Comparison of ENCODE assay signal across 21 cellular contexts in the genomic region with DNA sequence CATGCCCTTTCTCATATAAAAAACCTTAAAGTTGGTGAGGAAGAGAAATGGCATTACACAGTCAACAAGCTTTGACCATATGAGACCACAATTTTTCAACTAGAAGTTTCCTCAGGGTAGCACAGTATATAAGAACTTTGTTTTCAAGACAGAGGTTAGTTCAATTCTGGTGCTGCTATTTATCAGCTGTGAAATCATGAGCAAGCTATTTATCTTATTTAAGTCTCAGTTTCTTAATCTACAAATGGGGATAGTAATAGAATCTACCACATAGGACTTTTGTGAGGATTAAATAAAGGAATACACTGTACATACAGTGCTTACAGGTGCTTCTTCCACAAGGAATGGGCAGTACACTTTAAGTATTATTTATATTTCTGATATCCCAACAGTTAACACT.
"Had no signal": no experiment of that assay in that cellular context is flagged by ENCODE, and none has a peak within 500 bp of the region (broad histone marks: within the 10 kb centered on the region; RNA-seq: fewer than 3 reads in every experiment).

No MANE protein-coding gene starts in this region.

- DNase-seq: activated B cell treated with CpG ODN at 0.5 μM for 24 hours; activated CD4-positive, alpha-beta T cell treated with anti-CD3 and anti-CD28 coated beads for 36 hours; activated CD4-positive, alpha-beta T cell treated with anti-CD3 and anti-CD28 coated beads, Interleukin-2, amount 50 U/mL, for 4 hours; activated CD8-positive, alpha-beta memory T cell treated with anti-CD3 and anti-CD28 coated beads for 24 hours; activated CD8-positive, alpha-beta memory T cell treated with anti-CD3 and anti-CD28 coated beads, Interleukin-2, amount 50 U/mL, for 4 hours; activated naive CD4-positive, alpha-beta T cell treated with Interleukin-2 at 50 U/mL for 16 hours; activated naive CD8-positive, alpha-beta T cell treated with anti-CD3 and anti-CD28 coated beads, Interleukin-2, amount 10 ng/mL, durations not matched to agents 7 days and 5 days; activated T-cell treated with anti-CD3 and anti-CD28 coated beads, Interleukin-2, amount 50 U/mL, for 4 hours; amniotic stem cell; body of pancreas; colonic mucosa; dorsolateral prefrontal cortex; left ventricle myocardium superior; ovary; stimulated activated CD4-positive, alpha-beta T cell treated with anti-CD3 and anti-CD28 coated beads, Interleukin-1b, Interleukin-23, amount 100 ng/mL, for 48 hours; T1000; trophoblast cell; uterus had no signal

- ATAC-seq: activated CD4-positive, alpha-beta T cell treated with anti-CD3 and anti-CD28 coated beads for 36 hours; activated T-cell treated with anti-CD3 and anti-CD28 coated beads, Interleukin-2, amount 50 U/mL, for 4 hours; body of pancreas; natural killer cell treated with Interleukin-12 subunit alpha and Interleukin-12 subunit beta and Interleukin-15 and Interleukin-18, amount 100 ng/mL, for 72 hours had no signal

- H3K9me3 Mint-ChIP-seq: activated B cell treated with CpG ODN at 0.5 μM for 24 hours; activated T-cell treated with anti-CD3 and anti-CD28 coated beads, Interleukin-2, amount 50 U/mL, for 4 hours; stimulated activated naive CD8-positive, alpha-beta T cell treated with anti-CD3 and anti-CD28 coated beads, Interleukin-15, Interleukin-2, amounts not matched to agents 100 ng/mL and 50 ng/mL, for 24 hours; T-helper 1 cell treated with Interleukin-12 subunit alpha and Interleukin-12 subunit beta and Interleukin-4 antibody, amounts not matched to agents 30 μg/mL and 1 μg/mL, for 36 hours had no signal

- H3K27me3 Mint-ChIP-seq: activated B cell treated with CpG ODN at 0.5 μM for 24 hours; activated CD4-positive, alpha-beta T cell treated with anti-CD3 and anti-CD28 coated beads for 36 hours; activated naive CD8-positive, alpha-beta T cell treated with anti-CD3 and anti-CD28 coated beads, Interleukin-2, amount 10 ng/mL, durations not matched to agents 7 days and 5 days; natural killer cell treated with Interleukin-12 subunit alpha and Interleukin-12 subunit beta and Interleukin-15 and Interleukin-18, amount 100 ng/mL, for 72 hours; stimulated activated naive CD8-positive, alpha-beta T cell treated with anti-CD3 and anti-CD28 coated beads, Interleukin-15, Interleukin-2, amounts not matched to agents 100 ng/mL and 50 ng/mL, for 24 hours had no signal

- H3K4me3 Mint-ChIP-seq: activated B cell treated with CpG ODN at 0.5 μM for 24 hours; activated CD4-positive, alpha-beta T cell treated with anti-CD3 and anti-CD28 coated beads for 36 hours; activated naive CD8-positive, alpha-beta T cell treated with anti-CD3 and anti-CD28 coated beads, Interleukin-2, amount 10 ng/mL, durations not matched to agents 7 days and 5 days; activated T-cell treated with anti-CD3 and anti-CD28 coated beads, Interleukin-2, amount 50 U/mL, for 4 hours; stimulated activated naive CD8-positive, alpha-beta T cell treated with anti-CD3 and anti-CD28 coated beads, Interleukin-15, Interleukin-2, amounts not matched to agents 100 ng/mL and 50 ng/mL, for 24 hours; T-helper 1 cell treated with Interleukin-12 subunit alpha and Interleukin-12 subunit beta and Interleukin-4 antibody, amounts not matched to agents 30 μg/mL and 1 μg/mL, for 36 hours had no signal

- H3K36me3 Mint-ChIP-seq: natural killer cell treated with Interleukin-12 subunit alpha and Interleukin-12 subunit beta and Interleukin-15 and Interleukin-18, amount 100 ng/mL, for 72 hours had no signal

- H3K27ac Mint-ChIP-seq: activated B cell treated with CpG ODN at 0.5 μM for 24 hours; activated CD4-positive, alpha-beta T cell treated with anti-CD3 and anti-CD28 coated beads for 36 hours; activated naive CD8-positive, alpha-beta T cell treated with anti-CD3 and anti-CD28 coated beads, Interleukin-2, amount 10 ng/mL, durations not matched to agents 7 days and 5 days; stimulated activated naive CD8-positive, alpha-beta T cell treated with anti-CD3 and anti-CD28 coated beads, Interleukin-15, Interleukin-2, amounts not matched to agents 100 ng/mL and 50 ng/mL, for 24 hours; T-helper 1 cell treated with Interleukin-12 subunit alpha and Interleukin-12 subunit beta and Interleukin-4 antibody, amounts not matched to agents 30 μg/mL and 1 μg/mL, for 36 hours had no signal
